ENCODE assay signal across 9 cellular contexts in the genomic region with DNA sequence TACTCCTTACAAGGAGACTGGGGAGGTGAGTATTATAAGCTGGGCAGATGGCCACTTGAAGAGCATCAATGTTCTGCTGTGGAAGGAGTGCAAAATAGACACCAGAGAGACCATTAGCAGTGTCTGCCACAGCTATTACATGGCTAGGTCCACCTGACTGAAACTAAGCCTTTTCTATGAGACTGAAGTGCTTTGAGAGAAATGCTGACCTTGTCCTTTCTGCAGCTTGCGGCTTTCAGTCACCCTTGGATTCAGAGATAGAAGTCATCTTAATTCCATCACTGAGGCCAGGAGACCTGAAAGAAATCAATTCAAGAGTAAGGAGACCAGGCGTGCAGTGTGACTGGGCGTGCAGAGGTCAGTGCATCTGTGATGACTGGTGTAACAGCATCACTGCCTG. TPM values are rescaled to one million over a fixed set of nuclear protein-coding genes. Genes with fewer than 3 reads are reported as not detected.
A peak's percentile ranks its signal among the peaks of the same experiment; 100 is the strongest.
DNase-seq lines count a peak whose midpoint lies in the region; ATAC-seq and TF ChIP-seq lines count a peak whose summit lies in the region.
"Had no signal": no experiment of that assay in that cellular context is flagged by ENCODE, and none has a peak within 500 bp of the region (broad histone marks: within the 10 kb centered on the region; RNA-seq: fewer than 3 reads in every experiment).

No MANE protein-coding gene starts in this region.

- DNase-seq in SK-N-SH (no peak), glutamatergic neuron (no peak), putamen (ENCODE audit: low spot score) (peak; percentile 1), esophagus squamous epithelium (lab: John Stamatoyannopoulos, UW) (no peak), thyroid gland (no peak)
- DNase-seq in activated CD8-positive, alpha-beta T cell treated with anti-CD3 and anti-CD28 coated beads for 36 hours = no peak
- DNase-seq in activated CD8-positive, alpha-beta memory T cell treated with anti-CD3 and anti-CD28 coated beads, Interleukin-2, amount 50 U/mL, for 48 hours = no peak
- DNase-seq: transverse colon had no signal

- H3K27ac ChIP-seq in SK-N-SH (ENCODE audit: low read depth in 2 of 2, low read length in 1 of 2) (no peak overlapping the region), esophagus squamous epithelium (no peak overlapping the region), thyroid gland (no peak overlapping the region)

- H2AFZ ChIP-seq in SK-N-SH (ENCODE audit: low read depth) = no peak overlapping the region

- TF ChIP-seq POLR2A in esophagus squamous epithelium (IDR thresholded peaks at IDR 0.05) (no peak), thyroid gland (IDR thresholded peaks at IDR 0.05) (no peak)

- H3K4me2 ChIP-seq in SK-N-SH = 0 out of 2 replicates have a peak overlapping the region, but pooled peaks have one; percentile 68

- peak overlapping the region; percentile 83 for H3K4me3 Mint-ChIP-seq in activated CD8-positive, alpha-beta T cell treated with anti-CD3 and anti-CD28 coated beads for 36 hours
- peak overlapping the region; percentile 92 for H3K4me3 Mint-ChIP-seq in glutamatergic neuron (ENCODE audit: unreplicated experiment)

- peaks cover 11 to 21% of the 10 kb centered on the region in 2 experiments for H3K36me3 ChIP-seq in SK-N-SH (replicated peaks in 1 of 2; ENCODE audit: control insufficient read depth in 1 of 2, insufficient read depth in 2 of 2, low read length in 1 of 2)
- peaks cover 0 to 27% (median 0%) of the 10 kb centered on the region in 3 donors for H3K36me3 ChIP-seq in esophagus squamous epithelium
- H3K36me3 ChIP-seq in thyroid gland = no peaks in the 10 kb centered on the region

- peaks cover 17% of the 10 kb centered on the region; the same call in 1 of the 2 replicates for H3K9me3 ChIP-seq in SK-N-SH
- H3K9me3 ChIP-seq in esophagus squamous epithelium = peaks cover 4 to 77% (median 40%) of the 10 kb centered on the region in 3 donors
- no peaks in the 10 kb centered on the region for H3K9me3 ChIP-seq in thyroid gland

- POLR2A ChIA-PET in SK-N-SH (lab: Yijun Ruan, JAX) = no interaction called here
- POLR2A ChIA-PET in activated CD8-positive, alpha-beta T cell treated with anti-CD3 and anti-CD28 coated beads for 36 hours (lab: Charles Lee) = no interaction called here

- TF ChIP-seq CTCF in SK-N-SH (IDR thresholded peaks at IDR 0.05) = no peak
- no peak for TF ChIP-seq CTCF in activated CD8-positive, alpha-beta T cell treated with anti-CD3 and anti-CD28 coated beads for 36 hours (IDR thresholded peaks at IDR 0.05)
- no peak for TF ChIP-seq CTCF in glutamatergic neuron (IDR thresholded peaks at IDR 0.05; ENCODE audit: partially characterized antibody, unreplicated experiment)
- no peak for TF ChIP-seq CTCF in esophagus squamous epithelium (IDR thresholded peaks at IDR 0.05)
- TF ChIP-seq CTCF in thyroid gland (IDR thresholded peaks at IDR 0.05) = no peak

- peak overlapping the region; percentile 81 to 83; a peak in 3 of 4 replicates for H3K4me3 ChIP-seq in SK-N-SH (ENCODE audit: low read depth in 2 of 2, low read length in 1 of 2)
- H3K4me3 ChIP-seq in esophagus squamous epithelium = peak overlapping the region in 2 of 4 donors; percentile 62 to 80
- no peak overlapping the region for H3K4me3 ChIP-seq in thyroid gland (replicated peaks in 1 of 3)

- H3K27me3 ChIP-seq in SK-N-SH (ENCODE audit: insufficient read depth) (no peaks in the 10 kb centered on the region), esophagus squamous epithelium (no peaks in the 10 kb centered on the region), thyroid gland (no peaks in the 10 kb centered on the region)
- H3K27me3 ChIP-seq: transverse colon had no signal

- no peaks in the 10 kb centered on the region for H4K20me1 ChIP-seq in SK-N-SH (ENCODE audit: insufficient read depth)

- peaks cover 46% of the 10 kb centered on the region for H3K36me3 Mint-ChIP-seq in activated CD8-positive, alpha-beta T cell treated with anti-CD3 and anti-CD28 coated beads for 36 hours (ENCODE audit: low read depth)
- H3K36me3 Mint-ChIP-seq in glutamatergic neuron (ENCODE audit: unreplicated experiment) = peaks cover 42% of the 10 kb centered on the region

- CTCF ChIA-PET in SK-N-SH (lab: Yijun Ruan, JAX) = interaction anchor here (1.3 kb wide), 1 partner anchor 24 kb away, joined by 5 read pairs; no protein-coding TSS in a partner anchor
- CTCF ChIA-PET in activated CD8-positive, alpha-beta T cell treated with anti-CD3 and anti-CD28 coated beads for 36 hours (lab: Charles Lee) = no interaction called here

- H3K79me2 ChIP-seq in SK-N-SH (ENCODE audit: insufficient read depth) = 0 out of 2 replicates have a peak, but pooled peaks cover 8% of the 10 kb centered on the region

- H3K4me1 ChIP-seq in SK-N-SH (ENCODE audit: control insufficient read depth in 1 of 2, insufficient read depth in 2 of 2, low read depth in 1 of 2, low read length in 1 of 2) (peaks cover 0 to 11% of the 10 kb centered on the region in 2 experiments; a peak in 1 of 4 replicates), esophagus squamous epithelium (peaks cover 7 to 21% (median 8%) of the 10 kb centered on the region in 3 donors), thyroid gland (peaks cover 10 to 13% of the 10 kb centered on the region in 2 donors)

- no peak for TF ChIP-seq RAD21 in SK-N-SH (IDR thresholded peaks at IDR 0.05; ENCODE audit: low read length)

- WGBS in SK-N-SH (ENCODE audit: low lambda C conversion rate) = 71% methylated on average over 3 of the region's 3 CpGs
- WGBS in esophagus squamous epithelium, 2 donors = 100% methylated on average over 1 to 3 of the region's 3 CpGs
- WGBS in thyroid gland, 2 donors = 86 to 94% methylated on average over 3 of the region's 3 CpGs

- peak overlapping the region; percentile 94 for H3K27ac Mint-ChIP-seq in activated CD8-positive, alpha-beta T cell treated with anti-CD3 and anti-CD28 coated beads for 36 hours
- H3K27ac Mint-ChIP-seq in glutamatergic neuron (ENCODE audit: unreplicated experiment) = peak overlapping the region; percentile 93

- peaks cover 4% of the 10 kb centered on the region for H3F3A ChIP-seq in SK-N-SH (replicated peaks; ENCODE audit: insufficient read depth)

- H3K27me3 Mint-ChIP-seq in activated CD8-positive, alpha-beta T cell treated with anti-CD3 and anti-CD28 coated beads for 36 hours = no peaks in the 10 kb centered on the region
- peaks cover 14% of the 10 kb centered on the region for H3K27me3 Mint-ChIP-seq in glutamatergic neuron (ENCODE audit: unreplicated experiment)

- no peak for TF ChIP-seq EP300 in SK-N-SH (IDR thresholded peaks at IDR 0.05; ENCODE audit: borderline replicate concordance in 1 of 2, low read depth in 1 of 2, low read length in 1 of 2)

- H3K4me1 Mint-ChIP-seq in activated CD8-positive, alpha-beta T cell treated with anti-CD3 and anti-CD28 coated beads for 36 hours (ENCODE audit: low read depth) = peaks cover 19% of the 10 kb centered on the region
- no peaks in the 10 kb centered on the region for H3K4me1 Mint-ChIP-seq in glutamatergic neuron (ENCODE audit: low read depth, unreplicated experiment)

- no peak for ATAC-seq in SK-N-SH treated with all-trans-retinoic acid at 6 μM for 48 hours
- no peak for ATAC-seq in activated CD8-positive, alpha-beta T cell treated with anti-CD3 and anti-CD28 coated beads for 36 hours

- H3K9ac ChIP-seq in SK-N-SH = no peak overlapping the region

- intact Hi-C loops in activated CD8-positive, alpha-beta T cell treated with anti-CD3 and anti-CD28 coated beads for 36 hours (cut with micrococcal nuclease) = no loop called here
- intact Hi-C loops in esophagus squamous epithelium (cut with DNase I) (no loop called here), thyroid gland (cut with DNase I) (no loop called here)

- H3K9me2 ChIP-seq in SK-N-SH = no peaks in the 10 kb centered on the region

- H3K9me3 Mint-ChIP-seq in activated CD8-positive, alpha-beta T cell treated with anti-CD3 and anti-CD28 coated beads for 36 hours = peaks cover 54% of the 10 kb centered on the region
- peaks cover 43% of the 10 kb centered on the region for H3K9me3 Mint-ChIP-seq in glutamatergic neuron (ENCODE audit: unreplicated experiment)

TF ChIP-seq in SK-N-SH, 30 proteins besides CTCF, POLR2A, EP300 and RAD21 (continues in another document):
- TF ChIP-seq TCF12 (IDR thresholded peaks at IDR 0.05) (no peak), NRF1 (IDR thresholded peaks at IDR 0.05; ENCODE audit: low read depth, low read length) (no peak), NFIC (IDR thresholded peaks at IDR 0.05; ENCODE audit: borderline replicate concordance) (no peak)

RNA-seq across cellular contexts. Expression of a gene that starts 1.3 kb away (rescaled TPM):
- polyA plus RNA-seq in SK-N-SH (2012; rRNA removed) = 3.5 and 4.9 TPM in 2 replicates
- 3.3 and 3.7 TPM in 2 replicates for polyA plus RNA-seq in SK-N-SH (2012; cell fraction: cytosol; rRNA removed)
- polyA plus RNA-seq in SK-N-SH (2012; cell fraction: nucleus; rRNA removed) = 8.1 and 14.5 TPM in 2 replicates
- 1 to 10 TPM; 3.6 to 4.4 TPM for total RNA-seq in activated CD8-positive, alpha-beta T cell treated with anti-CD3 and anti-CD28 coated beads for 36 hours
- total RNA-seq in glutamatergic neuron (ENCODE audit: unreplicated experiment) (25.9 TPM), esophagus squamous epithelium (1 to 10 TPM; 1.3 to 6.9 (median 3.1) TPM), thyroid gland (1 to 10 TPM; 6.6 to 9.8 (median 9.5) TPM)

RNA-seq across cellular contexts. Expression of a gene that starts 29.8 kb away (rescaled TPM):
- polyA plus RNA-seq in SK-N-SH (2012; rRNA removed) = 2.5 and 4.0 TPM in 2 replicates
- polyA plus RNA-seq in SK-N-SH (2012; cell fraction: cytosol; rRNA removed) = 2.1 and 2.2 TPM in 2 replicates
- 8.1 and 16.2 TPM in 2 replicates for polyA plus RNA-seq in SK-N-SH (2012; cell fraction: nucleus; rRNA removed)
- total RNA-seq in activated CD8-positive, alpha-beta T cell treated with anti-CD3 and anti-CD28 coated beads for 36 hours = 1 to 10 TPM in 1 of 2 experiments, under 1 TPM in 1; 0.27 to 1.3 TPM
- 18.7 TPM for total RNA-seq in glutamatergic neuron (ENCODE audit: unreplicated experiment)
- 1 to 10 TPM in 2 of 4 donors, under 1 TPM in 2; 0.80 to 5.0 (median 1.5) TPM for total RNA-seq in esophagus squamous epithelium
- total RNA-seq in thyroid gland = 10 to 100 TPM in 1 of 4 donors, 1 to 10 TPM in 3; 8.5 to 10.8 (median 9.1) TPM

RNA-seq across cellular contexts. Expression of a gene that starts 29.8 kb away (rescaled TPM):
- polyA plus RNA-seq in SK-N-SH (2012; rRNA removed) = 2.1 and 2.5 TPM in 2 replicates
- 1.9 TPM in 2 replicates for polyA plus RNA-seq in SK-N-SH (2012; cell fraction: cytosol; rRNA removed)
- polyA plus RNA-seq in SK-N-SH (2012; cell fraction: nucleus; rRNA removed) = 6.3 and 8.4 TPM in 2 replicates
- total RNA-seq in activated CD8-positive, alpha-beta T cell treated with anti-CD3 and anti-CD28 coated beads for 36 hours = 1 to 10 TPM; 6.7 to 7.2 TPM
- 10.1 TPM for total RNA-seq in glutamatergic neuron (ENCODE audit: unreplicated experiment)
- total RNA-seq in esophagus squamous epithelium = 1 to 10 TPM; 1.1 to 5.0 (median 1.7) TPM
- 1 to 10 TPM; 3.4 to 7.1 (median 5.6) TPM for total RNA-seq in thyroid gland

RNA-seq across cellular contexts. Expression of a gene that starts 57.7 kb away (rescaled TPM):
- polyA plus RNA-seq in SK-N-SH (2012; rRNA removed) = 6.3 and 7.1 TPM in 2 replicates
- polyA plus RNA-seq in SK-N-SH (2012; cell fraction: cytosol; rRNA removed) = 4.5 and 6.1 TPM in 2 replicates
- 4.9 and 5.0 TPM in 2 replicates for polyA plus RNA-seq in SK-N-SH (2012; cell fraction: nucleus; rRNA removed)
- total RNA-seq in activated CD8-positive, alpha-beta T cell treated with anti-CD3 and anti-CD28 coated beads for 36 hours = 1 to 10 TPM; 4.4 to 5.3 TPM
- total RNA-seq in glutamatergic neuron (ENCODE audit: unreplicated experiment) (48.2 TPM), esophagus squamous epithelium (1 to 10 TPM; 3.0 to 8.4 (median 3.4) TPM), thyroid gland (10 to 100 TPM in 1 of 4 donors, 1 to 10 TPM in 3; 8.2 to 15.6 (median 8.7) TPM)

Comparison
In these comparisons a context has a peak if more than half of its experiments do, and no peak if none do; other contexts are left out.
1. H3K4me3 ChIP-seq: peak in SK-N-SH (2 of 2); none in thyroid gland (0 of 3).